Comparison of ENCODE assay signal across 17 cellular contexts in the genomic region with DNA sequence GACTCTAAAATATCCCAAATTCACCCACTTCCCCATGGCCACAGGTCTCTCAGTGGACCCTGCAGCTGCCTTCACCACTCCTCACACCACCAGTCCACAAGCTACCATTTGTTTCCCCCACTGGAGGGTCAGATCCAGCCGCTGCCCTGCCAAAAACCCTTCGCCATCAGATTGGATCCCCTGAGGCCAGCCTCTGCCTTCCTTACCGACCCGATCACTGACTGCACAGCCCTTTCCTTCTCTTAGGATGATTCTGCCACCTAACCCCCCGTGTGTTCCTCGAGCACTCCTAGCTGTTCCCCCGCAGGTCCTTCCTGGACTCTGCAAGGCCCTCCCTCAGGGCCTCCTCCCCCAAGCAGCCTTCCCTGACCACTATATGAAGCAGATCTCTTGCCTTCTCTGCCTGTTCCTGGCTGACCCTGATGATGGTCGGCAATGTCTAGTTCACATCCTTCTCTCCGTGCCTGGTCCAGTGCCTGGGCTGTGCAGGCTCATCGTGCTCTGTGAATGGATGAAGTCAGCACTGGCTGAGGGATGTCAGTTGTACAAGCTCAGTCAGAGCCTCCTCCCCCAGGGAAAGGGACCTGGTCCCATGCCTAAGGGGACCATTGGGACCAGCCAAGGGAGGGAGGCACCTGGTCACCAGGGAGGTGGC. TPM values are rescaled to one million over a fixed set of nuclear protein-coding genes. Genes with fewer than 3 reads are reported as not detected.
A peak's percentile ranks its signal among the peaks of the same experiment; 100 is the strongest.
DNase-seq lines count a peak whose midpoint lies in the region; ATAC-seq and TF ChIP-seq lines count a peak whose summit lies in the region.
"Had no signal": no experiment of that assay in that cellular context is flagged by ENCODE, and none has a peak within 500 bp of the region (broad histone marks: within the 10 kb centered on the region; RNA-seq: fewer than 3 reads in every experiment).

No MANE protein-coding gene starts in this region.

- H4K91ac ChIP-seq in mesenchymal stem cell (ENCODE audit: low read length) = peak overlapping the region; percentile 3

- no peak overlapping the region for H2BK120ac ChIP-seq in mesenchymal stem cell (ENCODE audit: low read depth, low read length)

- no peaks in the 10 kb centered on the region for H3K79me1 ChIP-seq in mesenchymal stem cell (replicated peaks; ENCODE audit: low read length, poor library complexity, severe bottlenecking)

- peaks cover 55% of the 10 kb centered on the region for H3K4me1 Mint-ChIP-seq in activated naive CD8-positive, alpha-beta T cell treated with anti-CD3 and anti-CD28 coated beads, Interleukin-2, amount 10 ng/mL, durations not matched to agents 7 days and 5 days
- H3K4me1 Mint-ChIP-seq in type B pancreatic cell (ENCODE audit: unreplicated experiment) = peaks cover 27% of the 10 kb centered on the region

- POLR2A ChIA-PET in activated naive CD8-positive, alpha-beta T cell treated with anti-CD3 and anti-CD28 coated beads, Interleukin-2, amount 10 ng/mL, durations not matched to agents 7 days and 5 days (lab: Charles Lee) = no interaction called here

- no peaks in the 10 kb centered on the region for H3K9me3 Mint-ChIP-seq in activated naive CD8-positive, alpha-beta T cell treated with anti-CD3 and anti-CD28 coated beads, Interleukin-2, amount 10 ng/mL, durations not matched to agents 7 days and 5 days
- no peaks in the 10 kb centered on the region for H3K9me3 Mint-ChIP-seq in type B pancreatic cell
- H3K9me3 Mint-ChIP-seq: activated T-helper 2 cell treated with anti-CD3 and anti-CD28 coated beads, Interferon-gamma antibody, Interleukin-2, Interleukin-4, amounts not matched to agents 10 μg/mL and 5 μg/mL and 100 μg/mL, durations not matched to agents 14 hours and 24 hours and 36 hours had no signal

- H3K36me3 ChIP-seq in mesenchymal stem cell (ENCODE audit: control insufficient read depth in 1 of 2, insufficient read depth in 2 of 2, low read depth in 1 of 2, low read length in 2 of 2) = peaks cover 0 to 14% of the 10 kb centered on the region in 2 experiments

- no peak overlapping the region for H3K4me2 ChIP-seq in mesenchymal stem cell (ENCODE audit: low read length, poor library complexity, severe bottlenecking)
- H3K4me2 ChIP-seq: A549, smooth muscle cell had no signal

- no peaks in the 10 kb centered on the region for H3K27me3 Mint-ChIP-seq in activated naive CD8-positive, alpha-beta T cell treated with anti-CD3 and anti-CD28 coated beads, Interleukin-2, amount 10 ng/mL, durations not matched to agents 7 days and 5 days
- H3K27me3 Mint-ChIP-seq in type B pancreatic cell = no peaks in the 10 kb centered on the region

- H3K9me3 ChIP-seq in mesenchymal stem cell (ENCODE audit: control insufficient read depth, low read length) = no peaks in the 10 kb centered on the region
- H3K9me3 ChIP-seq: A549, tibial artery had no signal

- no peak overlapping the region for H3K18ac ChIP-seq in mesenchymal stem cell (ENCODE audit: low read depth in 1 of 2, low read length in 2 of 2)

- peak overlapping the region; percentile 65 for H3K27ac Mint-ChIP-seq in activated naive CD8-positive, alpha-beta T cell treated with anti-CD3 and anti-CD28 coated beads, Interleukin-2, amount 10 ng/mL, durations not matched to agents 7 days and 5 days
- peak overlapping the region; percentile 76 for H3K27ac Mint-ChIP-seq in type B pancreatic cell
- H3K27ac Mint-ChIP-seq: activated T-helper 2 cell treated with anti-CD3 and anti-CD28 coated beads, Interferon-gamma antibody, Interleukin-2, Interleukin-4, amounts not matched to agents 10 μg/mL and 5 μg/mL and 100 μg/mL, durations not matched to agents 14 hours and 24 hours and 36 hours had no signal

- no peak overlapping the region for H3K4me3 Mint-ChIP-seq in activated naive CD8-positive, alpha-beta T cell treated with anti-CD3 and anti-CD28 coated beads, Interleukin-2, amount 10 ng/mL, durations not matched to agents 7 days and 5 days
- H3K4me3 Mint-ChIP-seq in type B pancreatic cell = no peak overlapping the region

- no peak overlapping the region for H4K8ac ChIP-seq in mesenchymal stem cell (ENCODE audit: low read length)

- H2AFZ ChIP-seq in mesenchymal stem cell (ENCODE audit: low read depth, low read length) = no peak overlapping the region

- no peak overlapping the region for H2BK5ac ChIP-seq in mesenchymal stem cell (ENCODE audit: low read depth, low read length, poor library complexity, severe bottlenecking)

- H3K36me3 Mint-ChIP-seq in activated naive CD8-positive, alpha-beta T cell treated with anti-CD3 and anti-CD28 coated beads, Interleukin-2, amount 10 ng/mL, durations not matched to agents 7 days and 5 days = peaks cover 8% of the 10 kb centered on the region
- peaks cover 7% of the 10 kb centered on the region for H3K36me3 Mint-ChIP-seq in type B pancreatic cell

- H3K23ac ChIP-seq in mesenchymal stem cell (ENCODE audit: low read length in 2 of 2) = no peak overlapping the region

- H2AK5ac ChIP-seq in mesenchymal stem cell (ENCODE audit: low read length, severe bottlenecking) = no peak overlapping the region

- no peak overlapping the region for H3K27ac ChIP-seq in mesenchymal stem cell (ENCODE audit: low read length, poor library complexity, severe bottlenecking)
- H3K27ac ChIP-seq: A549, coronary artery, tibial artery had no signal

- peak; percentile 5 for DNase-seq in activated CD8-positive, alpha-beta memory T cell treated with anti-CD3 and anti-CD28 coated beads, Interleukin-2, amount 50 U/mL, for 4 hours
- DNase-seq in activated CD8-positive, alpha-beta memory T cell treated with anti-CD3 and anti-CD28 coated beads, Interleukin-2, amount 50 U/mL, for 48 hours = no peak
- DNase-seq in activated naive CD8-positive, alpha-beta T cell treated with anti-CD3 and anti-CD28 coated beads, Interleukin-2, amount 10 ng/mL, durations not matched to agents 7 days and 5 days = peak; percentile 22
- DNase-seq in mesenchymal stem cell (no peak), type B pancreatic cell (ENCODE audit: extremely low spot score, unreplicated experiment) (no peak), iPS-NIHi11 (ENCODE audit: low spot score) (no peak)
- DNase-seq: DND-41, left colon, NCI-H1436, NCI-H82 had no signal

- no peaks in the 10 kb centered on the region for H3K27me3 ChIP-seq in mesenchymal stem cell (ENCODE audit: control insufficient read depth in 1 of 2, insufficient read depth in 1 of 2, low read length in 2 of 2)
- H3K27me3 ChIP-seq: tibial artery had no signal

- H2BK15ac ChIP-seq in mesenchymal stem cell (ENCODE audit: low read depth, poor library complexity, severe bottlenecking) = no peak overlapping the region

- H3K4me1 ChIP-seq in mesenchymal stem cell (ENCODE audit: control insufficient read depth, insufficient read depth, low read depth, low read length) = peaks cover 2% of the 10 kb centered on the region
- H3K4me1 ChIP-seq: A549 had no signal

- H3K14ac ChIP-seq in mesenchymal stem cell (ENCODE audit: low read length in 2 of 2) = no peak overlapping the region

- ATAC-seq in activated naive CD8-positive, alpha-beta T cell treated with anti-CD3 and anti-CD28 coated beads, Interleukin-2, amount 10 ng/mL, durations not matched to agents 7 days and 5 days (ENCODE audit: low read depth) = no peak
- ATAC-seq in HG02884 (IDR thresholded peaks at IDR 0.05; ENCODE audit: unreplicated experiment) (no peak), GM18511 (IDR thresholded peaks at IDR 0.05; ENCODE audit: unreplicated experiment) (no peak)
- ATAC-seq: A549, left colon had no signal

- no peak overlapping the region for H2BK12ac ChIP-seq in mesenchymal stem cell (ENCODE audit: low read length in 2 of 2)

- WGBS in mesenchymal stem cell = 88% methylated on average over 10 of the region's 10 CpGs

- TF ChIP-seq CTCF in type B pancreatic cell (conservative IDR thresholded peaks at IDR 0.05) = no peak

- no peak overlapping the region for H3K4ac ChIP-seq in mesenchymal stem cell (ENCODE audit: low read depth in 1 of 2, low read length in 2 of 2)

- H3K4me3 ChIP-seq in mesenchymal stem cell (ENCODE audit: insufficient read depth in 1 of 2, low read depth in 1 of 2, low read length in 2 of 2) = no peak overlapping the region
- H3K4me3 ChIP-seq: A549, coronary artery, smooth muscle cell, tibial artery had no signal

- H3K9ac ChIP-seq in mesenchymal stem cell (ENCODE audit: low read length) = no peak overlapping the region

RNA-seq across cellular contexts. Expression of gene CPNE2, which starts 46.0 kb away (rescaled TPM):
- total RNA-seq in activated naive CD8-positive, alpha-beta T cell treated with anti-CD3 and anti-CD28 coated beads, Interleukin-2, amount 10 ng/mL, durations not matched to agents 7 days and 5 days = 10 to 100 TPM; 11.0 to 11.4 TPM
- 37.6 TPM for polyA plus RNA-seq in mesenchymal stem cell (2013, experiment 1 of 2)
- polyA plus RNA-seq in mesenchymal stem cell (2013, experiment 2 of 2) = 39.4 TPM
- total RNA-seq in type B pancreatic cell (ENCODE audit: low replicate concordance) = 28.8 and 32.0 TPM in 2 replicates

RNA-seq across cellular contexts. Expression of gene PSME3IP1, which starts 47.4 kb away (rescaled TPM):
- total RNA-seq in activated naive CD8-positive, alpha-beta T cell treated with anti-CD3 and anti-CD28 coated beads, Interleukin-2, amount 10 ng/mL, durations not matched to agents 7 days and 5 days = 100 to 1,000 TPM; 134 to 140 TPM
- 72.7 TPM for polyA plus RNA-seq in mesenchymal stem cell (2013, experiment 1 of 2)
- 70.2 TPM for polyA plus RNA-seq in mesenchymal stem cell (2013, experiment 2 of 2)
- total RNA-seq in type B pancreatic cell (ENCODE audit: low replicate concordance) = 90.1 and 94.4 TPM in 2 replicates

RNA-seq across cellular contexts. Expression of gene RSPRY1, which starts 47.7 kb away (rescaled TPM):
- 10 to 100 TPM; 29.5 to 34.3 TPM for total RNA-seq in activated naive CD8-positive, alpha-beta T cell treated with anti-CD3 and anti-CD28 coated beads, Interleukin-2, amount 10 ng/mL, durations not matched to agents 7 days and 5 days
- polyA plus RNA-seq in mesenchymal stem cell (2013, experiment 1 of 2) = 55.6 TPM
- polyA plus RNA-seq in mesenchymal stem cell (2013, experiment 2 of 2) = 53.4 TPM
- total RNA-seq in type B pancreatic cell (ENCODE audit: low replicate concordance) = 36.3 and 49.9 TPM in 2 replicates

Comparison
In these comparisons a context has a peak if more than half of its experiments do, and no peak if none do; other contexts are left out.
1. DNase-seq: peak in activated CD8-positive, alpha-beta memory T cell treated with anti-CD3 and anti-CD28 coated beads, Interleukin-2, amount 50 U/mL, for 4 hours (single experiment) and activated naive CD8-positive, alpha-beta T cell treated with anti-CD3 and anti-CD28 coated beads, Interleukin-2, amount 10 ng/mL, durations not matched to agents 7 days and 5 days (single experiment); none in activated CD8-positive, alpha-beta memory T cell treated with anti-CD3 and anti-CD28 coated beads, Interleukin-2, amount 50 U/mL, for 48 hours (single experiment), mesenchymal stem cell (single experiment), type B pancreatic cell (single experiment) and iPS-NIHi11 (single experiment).